ENCODE assay signal across 8 cellular contexts in genomic region chr19:48493718-48494515, GRCh38. TPM values are rescaled to one million over a fixed set of nuclear protein-coding genes. Genes with fewer than 3 reads are reported as not detected.
A peak's percentile ranks its signal among the peaks of the same experiment; 100 is the strongest.
DNase-seq lines count a peak whose midpoint lies in the region; ATAC-seq and TF ChIP-seq lines count a peak whose summit lies in the region.

No MANE protein-coding gene starts in this region.

- H3K4me3 ChIP-seq in iPS-18c (ENCODE audit: insufficient read depth, low read depth, low read length), result peak overlapping the region; percentile 62
- peak overlapping the region; percentile 42 to 53 for H3K4me3 ChIP-seq in testis

- no peak for DNase-seq in T-helper 2 cell treated with Interferon-gamma antibody and Interleukin-4, amounts not matched to agents 5 μg/mL and 100 μg/mL, for 36 hours (ENCODE audit: low spot score)
- DNase-seq in T-helper 2 cell (no peak), testis (no peak), NCI-H82 (lab: John Stamatoyannopoulos, UW) (no peak), middle frontal gyrus (ENCODE audit: extremely low spot score, low spot score) (no peak)
- DNase-seq in activated naive CD4-positive, alpha-beta T cell treated with anti-CD3 and anti-CD28 coated beads, Interleukin-2, amount 50 U/mL, for 72 hours (ENCODE audit: low spot score in 2 of 2), result no peak

- 8 to 42% methylated on average over 11 to 59 of the region's 74 CpGs for WGBS in testis, 2 donors

- H3K4me1 Mint-ChIP-seq in T-helper 2 cell treated with Interferon-gamma antibody and Interleukin-4, amounts not matched to agents 5 μg/mL and 100 μg/mL, for 36 hours (ENCODE audit: low read depth), result peaks cover 29% of the 10 kb centered on the region

- ATAC-seq in activated naive CD4-positive, alpha-beta T cell treated with anti-CD3 and anti-CD28 coated beads, Interleukin-2, amount 50 U/mL, for 72 hours, result peak; percentile 13 to 14
- ATAC-seq in HG03521 (IDR thresholded peaks at IDR 0.05; ENCODE audit: unreplicated experiment), result no peak

- H3K36me3 ChIP-seq in testis (ENCODE audit: low read depth, missing control alignments), result no peaks in the 10 kb centered on the region

- TF ChIP-seq CTCF in testis (IDR thresholded peaks at IDR 0.05), result no peak

- H3K4me1 ChIP-seq in testis, result peaks cover 6% of the 10 kb centered on the region

- no peaks in the 10 kb centered on the region for H3K9me3 Mint-ChIP-seq in T-helper 2 cell treated with Interferon-gamma antibody and Interleukin-4, amounts not matched to agents 5 μg/mL and 100 μg/mL, for 36 hours
- no peaks in the 10 kb centered on the region for H3K9me3 Mint-ChIP-seq in activated naive CD4-positive, alpha-beta T cell treated with anti-CD3 and anti-CD28 coated beads, Interleukin-2, amount 50 U/mL, for 72 hours

- TF ChIP-seq POLR2A in testis (IDR thresholded peaks at IDR 0.05), result no peak

- H3K27ac Mint-ChIP-seq in T-helper 2 cell treated with Interferon-gamma antibody and Interleukin-4, amounts not matched to agents 5 μg/mL and 100 μg/mL, for 36 hours, result no peak overlapping the region
- peak overlapping the region in 1 of 2 donors; percentile 94 for H3K27ac Mint-ChIP-seq in activated naive CD4-positive, alpha-beta T cell treated with anti-CD3 and anti-CD28 coated beads, Interleukin-2, amount 50 U/mL, for 72 hours

- peaks cover 2% of the 10 kb centered on the region for H3K9me3 ChIP-seq in iPS-18c (ENCODE audit: control insufficient read depth, insufficient read depth, low read length)
- no peaks in the 10 kb centered on the region for H3K9me3 ChIP-seq in testis

- peaks cover 45% of the 10 kb centered on the region for H3K27me3 Mint-ChIP-seq in T-helper 2 cell treated with Interferon-gamma antibody and Interleukin-4, amounts not matched to agents 5 μg/mL and 100 μg/mL, for 36 hours (ENCODE audit: low read depth)

- no peaks in the 10 kb centered on the region for H3K27me3 ChIP-seq in testis

- H3K36me3 Mint-ChIP-seq in T-helper 2 cell treated with Interferon-gamma antibody and Interleukin-4, amounts not matched to agents 5 μg/mL and 100 μg/mL, for 36 hours (ENCODE audit: low read depth), result no peaks in the 10 kb centered on the region
- H3K36me3 Mint-ChIP-seq in activated naive CD4-positive, alpha-beta T cell treated with anti-CD3 and anti-CD28 coated beads, Interleukin-2, amount 50 U/mL, for 72 hours, result peaks cover 7 to 14% of the 10 kb centered on the region in 2 donors

- H3K4me3 Mint-ChIP-seq in T-helper 2 cell treated with Interferon-gamma antibody and Interleukin-4, amounts not matched to agents 5 μg/mL and 100 μg/mL, for 36 hours, result peak overlapping the region; percentile 80

- H3K27ac ChIP-seq in testis, result no peak overlapping the region

- intact Hi-C loops in testis (cut with DNase I; ENCODE audit: low total_unique reads), result no loop called here

RNA-seq across cellular contexts. Expression of gene LMTK3, which starts 17.7 kb away (rescaled TPM):
- 1 to 10 TPM; 2.9 to 9.5 TPM for total RNA-seq in activated naive CD4-positive, alpha-beta T cell treated with anti-CD3 and anti-CD28 coated beads, Interleukin-2, amount 50 U/mL, for 72 hours
- 1 to 10 TPM in 1 of 2 donors, under 1 TPM in 1; 0.62 to 1.7 TPM for total RNA-seq in testis
- 0.96 TPM for polyA plus RNA-seq in testis (ENCODE audit: insufficient read depth, low read depth, low replicate concordance)

RNA-seq across cellular contexts. Expression of gene CYTH2, which starts 24.7 kb away (rescaled TPM):
- total RNA-seq in activated naive CD4-positive, alpha-beta T cell treated with anti-CD3 and anti-CD28 coated beads, Interleukin-2, amount 50 U/mL, for 72 hours, result 10 to 100 TPM; 32.4 to 64.1 TPM
- 100 to 1,000 TPM in 1 of 2 donors, 10 to 100 TPM in 1; 92.7 to 123 TPM for total RNA-seq in testis
- polyA plus RNA-seq in testis (ENCODE audit: insufficient read depth, low read depth, low replicate concordance), result 132 TPM

RNA-seq across cellular contexts. Expression of gene KCNJ14, which starts 38.5 kb away (rescaled TPM):
- total RNA-seq in activated naive CD4-positive, alpha-beta T cell treated with anti-CD3 and anti-CD28 coated beads, Interleukin-2, amount 50 U/mL, for 72 hours, result 1 to 10 TPM; 2.1 to 2.3 TPM
- 1 to 10 TPM; 1.6 to 2.2 TPM for total RNA-seq in testis
- polyA plus RNA-seq in testis (ENCODE audit: insufficient read depth, low read depth, low replicate concordance), result 0.66 TPM

RNA-seq across cellular contexts. Expression of gene GRWD1, which starts 48.1 kb away (rescaled TPM):
- 10 to 100 TPM; 32.8 to 46.3 TPM for total RNA-seq in activated naive CD4-positive, alpha-beta T cell treated with anti-CD3 and anti-CD28 coated beads, Interleukin-2, amount 50 U/mL, for 72 hours
- total RNA-seq in testis, result 10 to 100 TPM; 32.8 to 35.2 TPM
- polyA plus RNA-seq in testis (ENCODE audit: insufficient read depth, low read depth, low replicate concordance), result 17.8 TPM

RNA-seq across cellular contexts. Expression of gene SULT2B1, which starts 58.1 kb away (rescaled TPM):
- not detected for total RNA-seq in activated naive CD4-positive, alpha-beta T cell treated with anti-CD3 and anti-CD28 coated beads, Interleukin-2, amount 50 U/mL, for 72 hours
- total RNA-seq in testis, result 1 to 10 TPM; 1.1 to 1.4 TPM
- polyA plus RNA-seq in testis (ENCODE audit: insufficient read depth, low read depth, low replicate concordance), result 1.0 TPM
